Comparison of ENCODE assay signal across 8 cellular contexts in the genomic region with DNA sequence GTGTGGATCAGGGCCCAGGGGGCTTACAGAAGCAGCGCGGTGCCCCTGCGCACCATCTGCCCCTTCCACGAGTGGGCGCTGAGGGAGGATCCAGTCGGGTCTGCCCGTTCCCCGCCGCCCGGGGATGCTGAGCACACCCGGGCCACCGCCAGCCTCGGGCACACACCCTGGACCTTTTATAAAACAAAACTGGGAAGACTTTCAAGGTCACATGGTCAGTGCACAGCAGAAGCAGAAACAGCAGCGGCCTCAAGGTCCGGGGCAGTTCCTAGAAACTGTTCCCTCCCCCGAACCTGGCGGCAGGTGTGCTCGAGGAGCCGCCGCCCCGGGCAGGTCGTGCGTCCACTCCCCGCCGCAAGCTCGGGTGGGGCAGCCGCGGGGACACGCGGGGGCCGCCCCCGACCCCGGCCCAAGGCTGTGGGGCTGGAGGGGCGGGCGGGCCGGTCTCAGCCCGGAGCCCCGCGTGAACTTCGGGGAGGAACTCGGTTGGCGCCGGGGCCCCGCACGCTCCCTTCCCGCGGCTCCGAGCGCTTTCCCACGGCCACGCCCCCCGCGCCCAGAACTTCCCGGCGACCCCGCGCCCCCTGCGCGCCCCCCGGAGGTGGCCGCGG. TPM values are rescaled to one million over a fixed set of nuclear protein-coding genes. Genes with fewer than 3 reads are reported as not detected.
A peak's percentile ranks its signal among the peaks of the same experiment; 100 is the strongest.
DNase-seq lines count a peak whose midpoint lies in the region; ATAC-seq, FAIRE-seq and TF ChIP-seq lines count a peak whose summit lies in the region.

No MANE protein-coding gene starts in this region.

- TF ChIP-seq EP300 in upper lobe of left lung (IDR thresholded peaks at IDR 0.05) = no peak

- H2BK15ac ChIP-seq in mesenchymal stem cell (ENCODE audit: low read depth, poor library complexity, severe bottlenecking) = peak overlapping the region; percentile 49

- no peak overlapping the region for H2BK12ac ChIP-seq in mesenchymal stem cell (ENCODE audit: low read length in 2 of 2)

- H4K20me1 ChIP-seq in endothelial cell of umbilical vein (replicated peaks; ENCODE audit: control insufficient read depth, extremely low read depth, insufficient read depth, low read length) = no peaks in the 10 kb centered on the region

- no peak overlapping the region for H2AK5ac ChIP-seq in mesenchymal stem cell (ENCODE audit: low read length, severe bottlenecking)

- peak overlapping the region in 1 of 2 experiments; percentile 61 for H3K18ac ChIP-seq in mesenchymal stem cell (ENCODE audit: low read depth in 1 of 2, low read length in 2 of 2)

- H3K27me3 ChIP-seq in endothelial cell of umbilical vein (ENCODE audit: control insufficient read depth in 2 of 2, insufficient read depth in 2 of 2, low read length in 2 of 2) (no peaks in the 10 kb centered on the region), mesenchymal stem cell (ENCODE audit: control insufficient read depth in 1 of 2, insufficient read depth in 1 of 2, low read length in 2 of 2) (no peaks in the 10 kb centered on the region), upper lobe of left lung (no peaks in the 10 kb centered on the region)

- H3K9me3 ChIP-seq in endothelial cell of umbilical vein (replicated peaks; ENCODE audit: control insufficient read depth, insufficient read depth, low read length) (no peaks in the 10 kb centered on the region), mesenchymal stem cell (ENCODE audit: control insufficient read depth, low read length) (no peaks in the 10 kb centered on the region), upper lobe of left lung (no peaks in the 10 kb centered on the region)

- peak overlapping the region; percentile 22 for H4K91ac ChIP-seq in mesenchymal stem cell (ENCODE audit: low read length)

- H3K14ac ChIP-seq in mesenchymal stem cell (ENCODE audit: low read length in 2 of 2) = no peak overlapping the region

- H3K36me3 ChIP-seq in endothelial cell of umbilical vein (ENCODE audit: control insufficient read depth in 2 of 2, extremely low read depth in 1 of 2, insufficient read depth in 2 of 2, low read length in 2 of 2) = peaks cover 0 to 2% of the 10 kb centered on the region in 2 experiments
- H3K36me3 ChIP-seq in mesenchymal stem cell (ENCODE audit: control insufficient read depth in 1 of 2, insufficient read depth in 2 of 2, low read depth in 1 of 2, low read length in 2 of 2) = peaks cover 8 to 11% of the 10 kb centered on the region in 2 experiments
- H3K36me3 ChIP-seq in upper lobe of left lung = peaks cover 0 to 6% (median 3%) of the 10 kb centered on the region in 4 donors

- intact Hi-C loops in endothelial cell of umbilical vein (cut with micrococcal nuclease) = no loop called here

- H3K79me1 ChIP-seq in mesenchymal stem cell (replicated peaks; ENCODE audit: low read length, poor library complexity, severe bottlenecking) = peaks cover 35% of the 10 kb centered on the region

- no peak for FAIRE-seq in endothelial cell of umbilical vein (lab: Jason Lieb, UNC)

- POLR2A ChIA-PET in endothelial cell of umbilical vein (lab: Charles Lee) = no interaction called here

- BruUV-seq in endothelial cell of umbilical vein (replicated peaks; lab: Mats Ljungman, UMichigan) = no TSS peak

- peak overlapping the region in 1 of 2 experiments; percentile 9 for H3K23ac ChIP-seq in mesenchymal stem cell (ENCODE audit: low read length in 2 of 2)

- H2AFZ ChIP-seq in endothelial cell of umbilical vein (ENCODE audit: low read depth, low read length) = peak overlapping the region; percentile 40
- peak overlapping the region; percentile 58 for H2AFZ ChIP-seq in mesenchymal stem cell (ENCODE audit: low read depth, low read length)

- H3K27ac ChIP-seq in 22Rv1 (peak overlapping the region; percentile 64), endothelial cell of umbilical vein (ENCODE audit: insufficient read depth, low read depth, low read length) (no peak overlapping the region), mesenchymal stem cell (ENCODE audit: low read length, poor library complexity, severe bottlenecking) (no peak overlapping the region), upper lobe of left lung (peak overlapping the region; percentile 81 to 90 (median 84))

- 9% methylated on average over 40 of the region's 62 CpGs for WGBS in mesenchymal stem cell
- 0 to 4% methylated on average over 2 to 23 of the region's 62 CpGs for WGBS in upper lobe of left lung, 2 donors

- H2BK120ac ChIP-seq in mesenchymal stem cell (ENCODE audit: low read depth, low read length) = peak overlapping the region; percentile 29

- TF ChIP-seq CTCF in 22Rv1 (IDR thresholded peaks at IDR 0.05) (peak; percentile 27; the same call in 1 of the 2 replicates), endothelial cell of umbilical vein (IDR thresholded peaks at IDR 0.05; ENCODE audit: extremely low read depth in 1 of 2, insufficient read depth in 1 of 2, low read depth in 1 of 2, low read length in 2 of 2) (peak; percentile 15 to 40), upper lobe of left lung (IDR thresholded peaks at IDR 0.05) (peak in 2 of 6 experiments; percentile 6 to 9)

- CTCF ChIA-PET in endothelial cell of umbilical vein (lab: Charles Lee) = no interaction called here

- no peaks in the 10 kb centered on the region for H3K9me1 ChIP-seq in endothelial cell of umbilical vein (replicated peaks; ENCODE audit: control insufficient read depth, extremely low read depth, insufficient read depth, low read length)

- H3K4me1 ChIP-seq in endothelial cell of umbilical vein (ENCODE audit: control insufficient read depth, extremely low read depth, insufficient read depth, low read length) (peaks cover 7% of the 10 kb centered on the region), mesenchymal stem cell (ENCODE audit: control insufficient read depth, insufficient read depth, low read depth, low read length) (peaks cover 17% of the 10 kb centered on the region), upper lobe of left lung (peaks cover 12 to 27% (median 22%) of the 10 kb centered on the region in 4 donors)

- H3K9ac ChIP-seq in endothelial cell of umbilical vein (replicated peaks; ENCODE audit: extremely low read depth, insufficient read depth, low read length) = no peak overlapping the region
- peak overlapping the region; percentile 30 for H3K9ac ChIP-seq in mesenchymal stem cell (ENCODE audit: low read length)

- no peak for TF ChIP-seq POLR2A in endothelial cell of umbilical vein (IDR thresholded peaks at IDR 0.05; ENCODE audit: low read depth, low read length)
- TF ChIP-seq POLR2A in upper lobe of left lung (IDR thresholded peaks at IDR 0.05) = peak in 1 of 4 donors; percentile 68

- peak overlapping the region in 2 of 3 experiments; percentile 16 to 78 for H3K4me3 ChIP-seq in endothelial cell of umbilical vein (replicated peaks in 1 of 3; ENCODE audit: insufficient read depth in 1 of 3, low read depth in 1 of 3, low read length in 3 of 3)
- peak overlapping the region; percentile 72 to 87 for H3K4me3 ChIP-seq in mesenchymal stem cell (ENCODE audit: insufficient read depth in 1 of 2, low read depth in 1 of 2, low read length in 2 of 2)
- peak overlapping the region; percentile 37 to 92 (median 78) for H3K4me3 ChIP-seq in upper lobe of left lung

- no peak overlapping the region for H2BK5ac ChIP-seq in mesenchymal stem cell (ENCODE audit: low read depth, low read length, poor library complexity, severe bottlenecking)

- H3K79me2 ChIP-seq in endothelial cell of umbilical vein (ENCODE audit: control insufficient read depth, insufficient read depth, low read length) = no peaks in the 10 kb centered on the region

- ATAC-seq in SK-N-SH treated with all-trans-retinoic acid at 6 μM for 48 hours (peak; percentile 67), upper lobe of left lung (ENCODE audit: low FRiP score in 2 of 2) (peak; percentile 61 to 75)

- DNase-seq in GM03348 (ENCODE audit: low spot score) (peak; percentile 62), endothelial cell of umbilical vein (ENCODE audit: low read depth, low spot score) (peak; percentile 32), mesenchymal stem cell (peak; percentile 45), upper lobe of left lung (peak; percentile 75 to 86), NCI-H2081 (lab: John Stamatoyannopoulos, UW) (no peak), Kasumi-1 (lab: John Stamatoyannopoulos, UW) (no peak)

- dilution Hi-C loops in endothelial cell of umbilical vein (cut with MboI; ENCODE audit: extremely low pct_ligation_motif_present, low sequenced_read_pairs) = no loop called here

- no peak overlapping the region for H3K4ac ChIP-seq in mesenchymal stem cell (ENCODE audit: low read depth in 1 of 2, low read length in 2 of 2)

- H3K4me2 ChIP-seq in endothelial cell of umbilical vein (ENCODE audit: insufficient read depth, low read length) (no peak overlapping the region), mesenchymal stem cell (ENCODE audit: low read length, poor library complexity, severe bottlenecking) (peak overlapping the region; percentile 95)

- H4K8ac ChIP-seq in mesenchymal stem cell (ENCODE audit: low read length) = peak overlapping the region; percentile 37

RNA-seq across cellular contexts. Expression of gene PPP1R26, which starts 0.6 kb away (rescaled TPM):
- total RNA-seq in endothelial cell of umbilical vein (11.8 and 16.9 TPM in 2 replicates), upper lobe of left lung (10 to 100 TPM; 25.6 to 48.6 (median 33.8) TPM)
- polyA plus RNA-seq in endothelial cell of umbilical vein = 5.7 and 5.9 TPM in 2 replicates
- polyA plus RNA-seq in endothelial cell of umbilical vein (2011; cell fraction: cytosol; rRNA removed) = 5.4 and 7.1 TPM in 2 replicates
- 10.5 TPM in 2 replicates for polyA plus RNA-seq in endothelial cell of umbilical vein (2011; cell fraction: nucleus; rRNA removed)
- polyA plus RNA-seq in endothelial cell of umbilical vein (2012) = 6.2 and 8.1 TPM in 2 replicates
- polyA minus RNA-seq in endothelial cell of umbilical vein = 4.5 and 6.8 TPM in 2 replicates
- polyA minus RNA-seq in endothelial cell of umbilical vein (2011; cell fraction: cytosol; rRNA and poly(A)+ RNA removed) = 23.5 TPM
- polyA minus RNA-seq in endothelial cell of umbilical vein (2011; cell fraction: nucleus; rRNA and poly(A)+ RNA removed) = 2.4 and 3.4 TPM in 2 replicates
- 6.6 TPM for polyA plus RNA-seq in mesenchymal stem cell (2013, experiment 1 of 2)
- polyA plus RNA-seq in mesenchymal stem cell (2013, experiment 2 of 2) = 6.3 TPM

RNA-seq across cellular contexts. Expression of gene MRPS2, which starts 21.5 kb away (rescaled TPM):
- total RNA-seq in endothelial cell of umbilical vein (48.0 and 50.8 TPM in 2 replicates), upper lobe of left lung (10 to 100 TPM; 11.1 to 40.6 (median 26.3) TPM)
- 231 and 303 TPM in 2 replicates for polyA plus RNA-seq in endothelial cell of umbilical vein
- polyA plus RNA-seq in endothelial cell of umbilical vein (2011; cell fraction: cytosol; rRNA removed) = 123 and 139 TPM in 2 replicates
- 71.2 and 82.2 TPM in 2 replicates for polyA plus RNA-seq in endothelial cell of umbilical vein (2011; cell fraction: nucleus; rRNA removed)
- 60.1 and 70.6 TPM in 2 replicates for polyA plus RNA-seq in endothelial cell of umbilical vein (2012)
- polyA minus RNA-seq in endothelial cell of umbilical vein = 71.6 and 101 TPM in 2 replicates
- 211 TPM for polyA minus RNA-seq in endothelial cell of umbilical vein (2011; cell fraction: cytosol; rRNA and poly(A)+ RNA removed)
- polyA minus RNA-seq in endothelial cell of umbilical vein (2011; cell fraction: nucleus; rRNA and poly(A)+ RNA removed) = 22.9 and 33.2 TPM in 2 replicates
- 75.7 TPM for polyA plus RNA-seq in mesenchymal stem cell (2013, experiment 1 of 2)
- polyA plus RNA-seq in mesenchymal stem cell (2013, experiment 2 of 2) = 66.5 TPM

RNA-seq across cellular contexts. Expression of gene LCN1, which starts 42.3 kb away (rescaled TPM):
- total RNA-seq in endothelial cell of umbilical vein (not detected in 2 replicates), upper lobe of left lung (not detected)
- not detected in 2 replicates for polyA plus RNA-seq in endothelial cell of umbilical vein
- not detected in 2 replicates for polyA plus RNA-seq in endothelial cell of umbilical vein (2011; cell fraction: cytosol; rRNA removed)
- not detected in 2 replicates for polyA plus RNA-seq in endothelial cell of umbilical vein (2011; cell fraction: nucleus; rRNA removed)
- polyA plus RNA-seq in endothelial cell of umbilical vein (2012) = not detected in 2 replicates
- not detected in 2 replicates for polyA minus RNA-seq in endothelial cell of umbilical vein
- polyA minus RNA-seq in endothelial cell of umbilical vein (2011; cell fraction: cytosol; rRNA and poly(A)+ RNA removed) = not detected
- polyA minus RNA-seq in endothelial cell of umbilical vein (2011; cell fraction: nucleus; rRNA and poly(A)+ RNA removed) = not detected in 2 replicates
- polyA plus RNA-seq in mesenchymal stem cell (2013, experiment 1 of 2) = not detected
- not detected for polyA plus RNA-seq in mesenchymal stem cell (2013, experiment 2 of 2)

Comparison
In these comparisons a context has a peak if more than half of its experiments do, and no peak if none do; other contexts are left out.
1. H3K27ac ChIP-seq: peak in 22Rv1 (single experiment) and upper lobe of left lung (4 of 4); none in endothelial cell of umbilical vein (single experiment) and mesenchymal stem cell (single experiment).
2. DNase-seq: peak in GM03348 (single experiment), endothelial cell of umbilical vein (single experiment), mesenchymal stem cell (single experiment) and upper lobe of left lung (2 of 2); none in NCI-H2081 (0 of 2) and Kasumi-1 (0 of 2).
3. Peak in every context shown above with its lines, with median percentiles within 50 percentile points of each other: H3K4me3 ChIP-seq.